In the genomic region with DNA sequence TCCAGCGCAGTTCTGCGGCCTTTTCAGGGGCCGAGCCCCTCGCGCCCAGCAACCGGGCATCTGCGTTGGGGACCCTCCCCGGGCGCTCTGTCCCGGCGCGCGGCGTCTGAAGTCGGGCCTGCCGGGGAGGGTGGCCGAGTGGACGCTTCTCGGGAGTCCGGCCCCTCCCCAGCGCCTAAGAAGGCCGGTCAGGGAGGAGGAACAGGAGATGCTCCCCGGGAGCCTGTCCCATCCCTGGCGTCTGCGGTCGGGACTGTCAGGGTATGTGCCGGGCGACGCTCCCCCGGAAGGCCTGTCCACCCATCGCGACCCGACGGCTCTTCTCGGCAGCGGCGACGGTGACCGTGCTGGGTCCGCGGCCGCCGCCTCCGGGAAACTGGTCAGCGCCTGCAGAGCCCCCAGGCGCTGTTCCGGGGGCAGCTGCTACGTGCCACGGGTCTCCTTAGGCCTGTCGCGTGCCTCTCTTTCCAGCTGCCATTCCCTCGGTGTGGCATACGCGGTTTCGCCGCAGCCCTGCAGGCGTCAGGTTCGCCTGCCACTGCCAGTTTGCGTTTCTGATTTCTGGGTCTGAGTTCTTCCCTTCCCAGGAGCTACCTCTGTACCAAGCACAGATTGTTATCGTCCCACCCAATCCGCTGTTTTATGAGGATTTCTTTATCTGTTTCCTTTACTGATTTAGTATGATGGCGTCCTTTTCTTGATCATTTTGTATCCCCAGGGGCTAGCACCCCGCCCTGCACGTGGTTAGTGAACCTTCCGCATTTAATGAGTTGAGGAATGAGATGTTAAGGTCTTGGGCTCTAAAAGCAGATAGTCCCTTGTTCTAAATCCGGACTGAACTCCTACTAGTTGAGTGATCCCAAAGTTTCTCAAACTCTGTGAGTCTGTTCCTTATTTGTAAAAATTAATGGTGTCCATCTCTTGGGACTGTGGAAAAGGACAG, we compare ENCODE assay signal across 1 cellular context.
TF ChIP-seq lines count a peak whose summit lies in the region.

No MANE protein-coding gene starts in this region.

TF ChIP-seq in SK-N-SH, 30 proteins besides CTCF, POLR2A, EP300 and RAD21 (continued from another document):
- TF ChIP-seq TAF1 (IDR thresholded peaks at IDR 0.05; ENCODE audit: borderline replicate concordance, low read depth, low read length) = no peak
- no peak for TF ChIP-seq FOXM1 (IDR thresholded peaks at IDR 0.05; ENCODE audit: low read depth)
- TF ChIP-seq FOXJ3 (CRISPR knock-in tag; IDR thresholded peaks at IDR 0.05) = 0 out of 2 replicates have a peak, but pooled peaks have one; percentile 17
- TF ChIP-seq POLR2AphosphoS5 (IDR thresholded peaks at IDR 0.05; ENCODE audit: low read depth, low read length) = no peak
TF ChIP-seq in SK-N-SH: peak in this region for 4.
